Comparison of ENCODE assay signal across 8 cellular contexts in the genomic region with DNA sequence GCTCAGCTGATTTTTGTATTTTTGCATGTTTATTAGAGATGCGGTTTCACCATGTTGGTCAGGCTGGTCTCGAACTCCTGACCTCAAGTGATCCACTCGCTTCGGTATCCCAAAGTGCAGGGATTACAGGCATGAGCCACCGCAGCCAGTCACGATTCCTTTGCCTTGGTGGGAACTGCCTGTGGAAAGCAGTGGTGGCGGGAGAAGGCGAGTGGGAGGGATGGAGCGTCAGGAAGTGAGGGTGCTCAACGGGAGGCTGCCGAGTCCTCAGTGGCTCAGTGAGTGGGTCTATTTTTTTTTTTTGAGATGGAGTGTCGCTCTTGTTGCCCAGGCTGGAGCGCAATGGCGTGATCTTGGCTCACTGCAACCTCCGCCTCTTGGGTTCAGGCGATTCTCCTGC. TPM values are rescaled to one million over a fixed set of nuclear protein-coding genes. Genes with fewer than 3 reads are reported as not detected.
"Had no signal": no experiment of that assay in that cellular context is flagged by ENCODE, and none has a peak within 500 bp of the region (broad histone marks: within the 10 kb centered on the region; RNA-seq: fewer than 3 reads in every experiment).

No MANE protein-coding gene starts in this region.

RNA-seq across cellular contexts. Expression of gene FSD1, which starts 44.8 kb away (rescaled TPM):
- total RNA-seq: PC-9, Right ventricle myocardium inferior, Right ventricle myocardium superior had no signal

RNA-seq across cellular contexts. Expression of gene TMIGD2, which starts 47.0 kb away (rescaled TPM):
- total RNA-seq: PC-3, PC-9, Right ventricle myocardium inferior, RPMI7951, SJSA1, SK-MEL-5 had no signal
- polyA plus RNA-seq: SK-N-SH had no signal
